In the genomic region with DNA sequence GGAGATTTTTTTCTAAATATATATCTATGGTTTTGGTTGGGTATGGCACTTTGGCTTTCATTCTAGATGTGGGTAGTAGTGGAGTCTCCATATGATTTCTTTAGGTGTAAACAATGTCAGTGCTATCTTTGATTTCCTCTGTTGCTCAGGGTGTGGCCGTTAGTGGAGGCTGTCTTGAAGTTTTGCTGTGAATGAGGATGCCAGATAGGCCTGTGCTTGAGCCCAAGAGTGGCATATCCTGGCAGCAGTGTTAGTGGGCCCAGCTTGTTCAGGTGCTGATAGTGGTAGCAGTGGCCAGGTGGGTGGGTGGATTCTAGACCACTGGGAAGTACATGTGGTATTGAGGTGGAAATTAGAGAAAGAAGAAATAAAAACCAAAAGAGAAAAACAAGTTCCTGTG, we compare ENCODE assay signal across 16 cellular contexts. TPM values are rescaled to one million over a fixed set of nuclear protein-coding genes. Genes with fewer than 3 reads are reported as not detected.
DNase-seq lines count a peak whose midpoint lies in the region; ATAC-seq and TF ChIP-seq lines count a peak whose summit lies in the region.
"Had no signal": no experiment of that assay in that cellular context is flagged by ENCODE, and none has a peak within 500 bp of the region (broad histone marks: within the 10 kb centered on the region; RNA-seq: fewer than 3 reads in every experiment).

No MANE protein-coding gene starts in this region.

- no peak overlapping the region for H3K9ac ChIP-seq in PC-3 (ENCODE audit: low read length)
- H3K9ac ChIP-seq: GM23248 had no signal

- no peaks in the 10 kb centered on the region for H4K20me1 ChIP-seq in PC-3 (ENCODE audit: low read length)

- no peaks in the 10 kb centered on the region for H3K27me3 Mint-ChIP-seq in T-helper 1 cell treated with Interleukin-12 subunit alpha and Interleukin-12 subunit beta and Interleukin-4 antibody, amounts not matched to agents 30 μg/mL and 1 μg/mL, for 36 hours (ENCODE audit: low read depth)
- H3K27me3 Mint-ChIP-seq in activated naive CD4-positive, alpha-beta T cell treated with anti-CD3 and anti-CD28 coated beads, Interleukin-2, amount 10 ng/mL, durations not matched to agents 7 days and 5 days, result no peaks in the 10 kb centered on the region
- no peaks in the 10 kb centered on the region for H3K27me3 Mint-ChIP-seq in T-helper 17 cell
- peaks cover 6% of the 10 kb centered on the region for H3K27me3 Mint-ChIP-seq in activated T-helper 1 cell treated with anti-CD3 and anti-CD28 coated beads, Interleukin-12 subunit alpha, Interleukin-12 subunit beta, Interleukin-2, Interleukin-4 antibody, amounts not matched to agents 30 ng/mL and 10 ng/mL and 1 ng/mL, durations not matched to agents 14 hours and 24 hours and 36 hours (ENCODE audit: insufficient read depth)

- ATAC-seq in T-helper 17 cell (no peak), GM18868 (IDR thresholded peaks at IDR 0.05; ENCODE audit: unreplicated experiment) (no peak), PC-3 (no peak)
- ATAC-seq: HCT116 had no signal

- peaks cover 12% of the 10 kb centered on the region for H3K4me1 Mint-ChIP-seq in T-helper 1 cell treated with Interleukin-12 subunit alpha and Interleukin-12 subunit beta and Interleukin-4 antibody, amounts not matched to agents 30 μg/mL and 1 μg/mL, for 36 hours (ENCODE audit: low read depth)
- H3K4me1 Mint-ChIP-seq in activated naive CD4-positive, alpha-beta T cell treated with anti-CD3 and anti-CD28 coated beads, Interleukin-2, amount 10 ng/mL, durations not matched to agents 7 days and 5 days, result peaks cover 15% of the 10 kb centered on the region
- H3K4me1 Mint-ChIP-seq in T-helper 17 cell, result peaks cover 11% of the 10 kb centered on the region
- peaks cover 13% of the 10 kb centered on the region for H3K4me1 Mint-ChIP-seq in activated T-helper 1 cell treated with anti-CD3 and anti-CD28 coated beads, Interleukin-12 subunit alpha, Interleukin-12 subunit beta, Interleukin-2, Interleukin-4 antibody, amounts not matched to agents 30 ng/mL and 10 ng/mL and 1 ng/mL, durations not matched to agents 14 hours and 24 hours and 36 hours (ENCODE audit: low read depth)
- H3K4me1 Mint-ChIP-seq: CD14-positive monocyte had no signal

- H3F3A ChIP-seq in PC-3 (ENCODE audit: low read length, unreplicated experiment), result no peaks in the 10 kb centered on the region

- no peaks in the 10 kb centered on the region for H3K9me2 ChIP-seq in PC-3 (replicated peaks; ENCODE audit: low read length)

- H3K4me3 ChIP-seq in PC-3 (ENCODE audit: low read length), result no peak overlapping the region
- H3K4me3 ChIP-seq: GM23248 had no signal

- no peak for TF ChIP-seq CTCF in PC-3 (conservative IDR thresholded peaks at IDR 0.05; ENCODE audit: low read depth, low read length)

- H3K36me3 Mint-ChIP-seq in T-helper 1 cell treated with Interleukin-12 subunit alpha and Interleukin-12 subunit beta and Interleukin-4 antibody, amounts not matched to agents 30 μg/mL and 1 μg/mL, for 36 hours (ENCODE audit: low read depth), result peaks cover 2% of the 10 kb centered on the region
- no peaks in the 10 kb centered on the region for H3K36me3 Mint-ChIP-seq in activated naive CD4-positive, alpha-beta T cell treated with anti-CD3 and anti-CD28 coated beads, Interleukin-2, amount 10 ng/mL, durations not matched to agents 7 days and 5 days
- H3K36me3 Mint-ChIP-seq in T-helper 17 cell (ENCODE audit: low read depth), result no peaks in the 10 kb centered on the region
- no peaks in the 10 kb centered on the region for H3K36me3 Mint-ChIP-seq in activated T-helper 1 cell treated with anti-CD3 and anti-CD28 coated beads, Interleukin-12 subunit alpha, Interleukin-12 subunit beta, Interleukin-2, Interleukin-4 antibody, amounts not matched to agents 30 ng/mL and 10 ng/mL and 1 ng/mL, durations not matched to agents 14 hours and 24 hours and 36 hours (ENCODE audit: low read depth)
- H3K36me3 Mint-ChIP-seq: CD14-positive monocyte had no signal

- DNase-seq in T-helper 1 cell (no peak), T-helper 17 cell (no peak), PC-3 (no peak)
- peak; percentile 33 for DNase-seq in activated naive CD4-positive, alpha-beta T cell treated with anti-CD3 and anti-CD28 coated beads, Interleukin-2, amount 10 ng/mL, durations not matched to agents 7 days and 5 days
- DNase-seq in activated naive CD4-positive, alpha-beta T cell treated with anti-CD3 and anti-CD28 coated beads, Interleukin-2, amount 50 U/mL, for 16 hours, result no peak
- DNase-seq in activated T-helper 1 cell treated with anti-CD3 and anti-CD28 coated beads, Interleukin-12 subunit alpha, Interleukin-12 subunit beta, Interleukin-2, Interleukin-4 antibody, amounts not matched to agents 30 ng/mL and 10 ng/mL and 1 ng/mL, durations not matched to agents 14 hours and 24 hours and 36 hours (ENCODE audit: low spot score), result no peak
- DNase-seq: DMS53, GF-D8, GM23248 had no signal

- no peaks in the 10 kb centered on the region for H3K79me2 ChIP-seq in PC-3 (ENCODE audit: low read length)

- BruUV-seq in PC-3 (replicated peaks; lab: Mats Ljungman, UMichigan), result no TSS peak

- CTCF ChIA-PET in activated naive CD4-positive, alpha-beta T cell treated with anti-CD3 and anti-CD28 coated beads, Interleukin-2, amount 10 ng/mL, durations not matched to agents 7 days and 5 days (lab: Charles Lee), result no interaction called here
- CTCF ChIA-PET in PC-3 (lab: Charles Lee), result no interaction called here

- no peak overlapping the region for H2AFZ ChIP-seq in PC-3 (ENCODE audit: low read length)
- H2AFZ ChIP-seq: GM23248 had no signal

- H3K27ac ChIP-seq in PC-3 (ENCODE audit: low read length), result no peak overlapping the region
- H3K27ac ChIP-seq: 22Rv1, GM23248, HL-60 had no signal

- H3K9me3 ChIP-seq in T-helper 17 cell (ENCODE audit: control insufficient read depth, low read length, poor library complexity, severe bottlenecking) (no peaks in the 10 kb centered on the region), PC-3 (ENCODE audit: low read length) (no peaks in the 10 kb centered on the region)

- no peak overlapping the region for H3K4me2 ChIP-seq in PC-3 (ENCODE audit: low read length)

- H3K9me3 Mint-ChIP-seq in T-helper 1 cell treated with Interleukin-12 subunit alpha and Interleukin-12 subunit beta and Interleukin-4 antibody, amounts not matched to agents 30 μg/mL and 1 μg/mL, for 36 hours, result no peaks in the 10 kb centered on the region
- H3K9me3 Mint-ChIP-seq in activated naive CD4-positive, alpha-beta T cell treated with anti-CD3 and anti-CD28 coated beads, Interleukin-2, amount 10 ng/mL, durations not matched to agents 7 days and 5 days, result no peaks in the 10 kb centered on the region
- no peaks in the 10 kb centered on the region for H3K9me3 Mint-ChIP-seq in activated T-helper 1 cell treated with anti-CD3 and anti-CD28 coated beads, Interleukin-12 subunit alpha, Interleukin-12 subunit beta, Interleukin-2, Interleukin-4 antibody, amounts not matched to agents 30 ng/mL and 10 ng/mL and 1 ng/mL, durations not matched to agents 14 hours and 24 hours and 36 hours
- H3K9me3 Mint-ChIP-seq: CD14-positive monocyte had no signal

- H3K27ac Mint-ChIP-seq in T-helper 1 cell treated with Interleukin-12 subunit alpha and Interleukin-12 subunit beta and Interleukin-4 antibody, amounts not matched to agents 30 μg/mL and 1 μg/mL, for 36 hours, result peak overlapping the region; percentile 60
- H3K27ac Mint-ChIP-seq in activated naive CD4-positive, alpha-beta T cell treated with anti-CD3 and anti-CD28 coated beads, Interleukin-2, amount 10 ng/mL, durations not matched to agents 7 days and 5 days, result peak overlapping the region; percentile 87
- no peak overlapping the region for H3K27ac Mint-ChIP-seq in T-helper 17 cell
- peak overlapping the region; percentile 15 for H3K27ac Mint-ChIP-seq in activated T-helper 1 cell treated with anti-CD3 and anti-CD28 coated beads, Interleukin-12 subunit alpha, Interleukin-12 subunit beta, Interleukin-2, Interleukin-4 antibody, amounts not matched to agents 30 ng/mL and 10 ng/mL and 1 ng/mL, durations not matched to agents 14 hours and 24 hours and 36 hours
- H3K27ac Mint-ChIP-seq: CD14-positive monocyte had no signal

- no peaks in the 10 kb centered on the region for H3K36me3 ChIP-seq in PC-3 (ENCODE audit: low read depth, low read length)

- POLR2A ChIA-PET in PC-3 (lab: Charles Lee; ENCODE audit: unreplicated experiment), result no interaction called here

- H3K27me3 ChIP-seq in PC-3 (ENCODE audit: low read length), result no peaks in the 10 kb centered on the region

- no peak overlapping the region for H3K4me3 Mint-ChIP-seq in T-helper 1 cell treated with Interleukin-12 subunit alpha and Interleukin-12 subunit beta and Interleukin-4 antibody, amounts not matched to agents 30 μg/mL and 1 μg/mL, for 36 hours
- H3K4me3 Mint-ChIP-seq in activated naive CD4-positive, alpha-beta T cell treated with anti-CD3 and anti-CD28 coated beads, Interleukin-2, amount 10 ng/mL, durations not matched to agents 7 days and 5 days, result no peak overlapping the region
- peak overlapping the region; percentile 51 for H3K4me3 Mint-ChIP-seq in T-helper 17 cell
- peak overlapping the region; percentile 16 for H3K4me3 Mint-ChIP-seq in activated T-helper 1 cell treated with anti-CD3 and anti-CD28 coated beads, Interleukin-12 subunit alpha, Interleukin-12 subunit beta, Interleukin-2, Interleukin-4 antibody, amounts not matched to agents 30 ng/mL and 10 ng/mL and 1 ng/mL, durations not matched to agents 14 hours and 24 hours and 36 hours
- H3K4me3 Mint-ChIP-seq: CD14-positive monocyte had no signal

- H3K4me1 ChIP-seq in PC-3 (ENCODE audit: insufficient read depth, low read length), result no peaks in the 10 kb centered on the region

- intact Hi-C loops in activated T-helper 1 cell treated with anti-CD3 and anti-CD28 coated beads, Interleukin-12 subunit alpha, Interleukin-12 subunit beta, Interleukin-2, Interleukin-4 antibody, amounts not matched to agents 30 ng/mL and 10 ng/mL and 1 ng/mL, durations not matched to agents 14 hours and 24 hours and 36 hours (cut with micrococcal nuclease), result no loop called here
- intact Hi-C loops in PC-3 (cut with micrococcal nuclease), result no loop called here

RNA-seq across cellular contexts. Expression of a gene that starts 8.9 kb away (rescaled TPM):
- total RNA-seq in T-helper 17 cell, result 100 to 1,000 TPM; 110 to 113 TPM
- 22.1 and 25.4 TPM in 2 replicates for total RNA-seq in activated T-helper 1 cell treated with anti-CD3 and anti-CD28 coated beads, Interleukin-12 subunit alpha, Interleukin-12 subunit beta, Interleukin-2, Interleukin-4 antibody, amounts not matched to agents 30 ng/mL and 10 ng/mL and 1 ng/mL, durations not matched to agents 14 hours and 24 hours and 36 hours
- total RNA-seq in PC-3 (2014; rRNA removed), result not detected in 2 replicates
- total RNA-seq: A673 had no signal

Comparison
In these comparisons a context has a peak if more than half of its experiments do, and no peak if none do; other contexts are left out.
1. H3K4me3 Mint-ChIP-seq: peak in T-helper 17 cell (single experiment) and activated T-helper 1 cell treated with anti-CD3 and anti-CD28 coated beads, Interleukin-12 subunit alpha, Interleukin-12 subunit beta, Interleukin-2, Interleukin-4 antibody, amounts not matched to agents 30 ng/mL and 10 ng/mL and 1 ng/mL, durations not matched to agents 14 hours and 24 hours and 36 hours (single experiment); none in T-helper 1 cell treated with Interleukin-12 subunit alpha and Interleukin-12 subunit beta and Interleukin-4 antibody, amounts not matched to agents 30 μg/mL and 1 μg/mL, for 36 hours (single experiment) and activated naive CD4-positive, alpha-beta T cell treated with anti-CD3 and anti-CD28 coated beads, Interleukin-2, amount 10 ng/mL, durations not matched to agents 7 days and 5 days (single experiment).